In genomic region chr18:61681065-61681464, GRCh38 we compare ENCODE assay signal across 11 cellular contexts.
"Had no signal": no experiment of that assay in that cellular context is flagged by ENCODE, and none has a peak within 500 bp of the region (broad histone marks: within the 10 kb centered on the region; RNA-seq: fewer than 3 reads in every experiment).

No MANE protein-coding gene starts in this region.

- DNase-seq: GM23248, GOT3, H7, H9, HCEC 1CT, HFFc6 had no signal

- H3K27ac ChIP-seq: GM23248 had no signal

- H3K4me1 ChIP-seq: HAP-1 had no signal

- H3K4me3 ChIP-seq: GM23248, GM23338, HAP-1 had no signal

- ATAC-seq: GM23338, HCT116 had no signal

- H3K9ac ChIP-seq: GM23248 had no signal

- FAIRE-seq: H1, H54 had no signal

- H3K4me2 ChIP-seq: GM23338 had no signal

- H2AFZ ChIP-seq: GM23248, GM23338 had no signal

- H3K36me3 ChIP-seq: HAP-1 had no signal
